1 cellular context compared by ENCODE assay signal in genomic region chr1:245469006-245469405, GRCh38.
TF ChIP-seq lines count a peak whose summit lies in the region.

No MANE protein-coding gene starts in this region.

TF ChIP-seq in H1, 55 proteins besides CTCF, POLR2A, EP300 and RAD21:
- TF ChIP-seq FOSL1 (IDR thresholded peaks at IDR 0.05; ENCODE audit: insufficient read depth, low read depth, low read length) = no peak
- TF ChIP-seq KDM1A (IDR thresholded peaks at IDR 0.05; ENCODE audit: borderline replicate concordance, low read length) = no peak
- no peak for TF ChIP-seq JUN (IDR thresholded peaks at IDR 0.05; ENCODE audit: low read depth, low read length)
- TF ChIP-seq SUZ12 (IDR thresholded peaks at IDR 0.05; ENCODE audit: low read length) = no peak
- TF ChIP-seq, protein P1, sequence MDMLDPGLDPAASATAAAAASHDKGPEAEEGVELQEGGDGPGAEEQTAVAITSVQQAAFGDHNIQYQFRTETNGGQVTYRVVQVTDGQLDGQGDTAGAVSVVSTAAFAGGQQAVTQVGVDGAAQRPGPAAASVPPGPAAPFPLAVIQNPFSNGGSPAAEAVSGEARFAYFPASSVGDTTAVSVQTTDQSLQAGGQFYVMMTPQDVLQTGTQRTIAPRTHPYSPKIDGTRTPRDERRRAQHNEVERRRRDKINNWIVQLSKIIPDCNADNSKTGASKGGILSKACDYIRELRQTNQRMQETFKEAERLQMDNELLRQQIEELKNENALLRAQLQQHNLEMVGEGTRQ (IDR thresholded peaks at IDR 0.05; ENCODE audit: low read length) = no peak
- no peak for TF ChIP-seq SP2 (IDR thresholded peaks at IDR 0.05; ENCODE audit: low read length)
- TF ChIP-seq CHD2 (IDR thresholded peaks at IDR 0.05; ENCODE audit: low read length) = no peak
- TF ChIP-seq CBX8 (IDR thresholded peaks at IDR 0.05; ENCODE audit: borderline replicate concordance, low read depth, low read length) = no peak
- no peak for TF ChIP-seq POU5F1 (IDR thresholded peaks at IDR 0.05; ENCODE audit: low read depth, low read length)
- no peak for TF ChIP-seq TAF7 (optimal IDR thresholded peaks at IDR 0.05; ENCODE audit: borderline replicate concordance, low read depth, low read length)
- no peak for TF ChIP-seq SIN3A (conservative IDR thresholded peaks at IDR 0.05 in 1 of 2, IDR thresholded peaks at IDR 0.05 in 1 of 2; ENCODE audit: low read depth in 1 of 2, low read length in 2 of 2)
- no peak for TF ChIP-seq EGR1 (IDR thresholded peaks at IDR 0.05; ENCODE audit: borderline replicate concordance, low read depth, low read length)
- TF ChIP-seq NANOG (IDR thresholded peaks at IDR 0.05; ENCODE audit: insufficient read depth, low read depth, low read length, poor library complexity, severe bottlenecking) = no peak
- no peak for TF ChIP-seq JUND (IDR thresholded peaks at IDR 0.05; ENCODE audit: low read length)
- no peak for TF ChIP-seq RXRA (IDR thresholded peaks at IDR 0.05; ENCODE audit: insufficient read depth, low read depth, low read length)
- no peak for TF ChIP-seq POLR2AphosphoS5 (IDR thresholded peaks at IDR 0.05; ENCODE audit: low read depth, low read length)
- TF ChIP-seq, protein P2, sequence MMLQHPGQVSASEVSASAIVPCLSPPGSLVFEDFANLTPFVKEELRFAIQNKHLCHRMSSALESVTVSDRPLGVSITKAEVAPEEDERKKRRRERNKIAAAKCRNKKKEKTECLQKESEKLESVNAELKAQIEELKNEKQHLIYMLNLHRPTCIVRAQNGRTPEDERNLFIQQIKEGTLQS (IDR thresholded peaks at IDR 0.05; ENCODE audit: insufficient read depth, low read depth, low read length) = no peak
